In genomic region chr22:37905534-37906363, GRCh38 we compare ENCODE assay signal across 8 cellular contexts. TPM values are rescaled to one million over a fixed set of nuclear protein-coding genes. Genes with fewer than 3 reads are reported as not detected.
DNase-seq lines count a peak whose midpoint lies in the region; ATAC-seq and TF ChIP-seq lines count a peak whose summit lies in the region.

A gene with protein sequence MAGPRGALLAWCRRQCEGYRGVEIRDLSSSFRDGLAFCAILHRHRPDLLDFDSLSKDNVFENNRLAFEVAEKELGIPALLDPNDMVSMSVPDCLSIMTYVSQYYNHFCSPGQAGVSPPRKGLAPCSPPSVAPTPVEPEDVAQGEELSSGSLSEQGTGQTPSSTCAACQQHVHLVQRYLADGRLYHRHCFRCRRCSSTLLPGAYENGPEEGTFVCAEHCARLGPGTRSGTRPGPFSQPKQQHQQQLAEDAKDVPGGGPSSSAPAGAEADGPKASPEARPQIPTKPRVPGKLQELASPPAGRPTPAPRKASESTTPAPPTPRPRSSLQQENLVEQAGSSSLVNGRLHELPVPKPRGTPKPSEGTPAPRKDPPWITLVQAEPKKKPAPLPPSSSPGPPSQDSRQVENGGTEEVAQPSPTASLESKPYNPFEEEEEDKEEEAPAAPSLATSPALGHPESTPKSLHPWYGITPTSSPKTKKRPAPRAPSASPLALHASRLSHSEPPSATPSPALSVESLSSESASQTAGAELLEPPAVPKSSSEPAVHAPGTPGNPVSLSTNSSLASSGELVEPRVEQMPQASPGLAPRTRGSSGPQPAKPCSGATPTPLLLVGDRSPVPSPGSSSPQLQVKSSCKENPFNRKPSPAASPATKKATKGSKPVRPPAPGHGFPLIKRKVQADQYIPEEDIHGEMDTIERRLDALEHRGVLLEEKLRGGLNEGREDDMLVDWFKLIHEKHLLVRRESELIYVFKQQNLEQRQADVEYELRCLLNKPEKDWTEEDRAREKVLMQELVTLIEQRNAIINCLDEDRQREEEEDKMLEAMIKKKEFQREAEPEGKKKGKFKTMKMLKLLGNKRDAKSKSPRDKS (plus strand): TSS chr22:37906297. CDS start chr22:37906423, 126 bp downstream.

- H3F3A ChIP-seq in neural cell (ENCODE audit: insufficient read depth, low read length, poor library complexity, severe bottlenecking), result no peaks in the 10 kb centered on the region

- no peaks in the 10 kb centered on the region for H3K27me3 Mint-ChIP-seq in activated T-helper 2 cell treated with anti-CD3 and anti-CD28 coated beads, Interferon-gamma antibody, Interleukin-2, Interleukin-4, amounts not matched to agents 10 μg/mL and 5 μg/mL and 100 μg/mL, durations not matched to agents 14 hours and 24 hours and 36 hours (ENCODE audit: low read depth)

- no peaks in the 10 kb centered on the region for H3K36me3 Mint-ChIP-seq in activated T-helper 2 cell treated with anti-CD3 and anti-CD28 coated beads, Interferon-gamma antibody, Interleukin-2, Interleukin-4, amounts not matched to agents 10 μg/mL and 5 μg/mL and 100 μg/mL, durations not matched to agents 14 hours and 24 hours and 36 hours (ENCODE audit: low read depth)

- no peaks in the 10 kb centered on the region for H4K20me1 ChIP-seq in neural cell (ENCODE audit: insufficient read depth)

- DNase-seq in AG09309 (ENCODE audit: low read depth) (no peak), fibroblast of pulmonary artery (ENCODE audit: low read depth) (peak; percentile 70), substantia nigra (lab: John Stamatoyannopoulos, UW) (peak in 24 of 49 donors; percentile 24 to 80 (median 49))
- DNase-seq in activated T-helper 2 cell treated with anti-CD3 and anti-CD28 coated beads, Interferon-gamma antibody, Interleukin-2, Interleukin-4, amounts not matched to agents 10 μg/mL and 5 μg/mL and 100 μg/mL, durations not matched to agents 14 hours and 24 hours and 36 hours (ENCODE audit: low spot score), result peak; percentile 65

- peak within 1 kb of the TSS; percentile 27 for H3K4me2 ChIP-seq in neural cell (ENCODE audit: low read length)

- peak within 1 kb of the TSS; percentile 78 for H3K4me3 Mint-ChIP-seq in activated T-helper 2 cell treated with anti-CD3 and anti-CD28 coated beads, Interferon-gamma antibody, Interleukin-2, Interleukin-4, amounts not matched to agents 10 μg/mL and 5 μg/mL and 100 μg/mL, durations not matched to agents 14 hours and 24 hours and 36 hours (ENCODE audit: low read depth)

- no peaks in the 10 kb centered on the region for H3K79me2 ChIP-seq in neural cell (replicated peaks; ENCODE audit: insufficient read depth, low read length)

- H3K9me3 ChIP-seq in neural cell (ENCODE audit: low read length), result no peaks in the 10 kb centered on the region

- TF ChIP-seq CTCF in AG09309 (IDR thresholded peaks at IDR 0.05; ENCODE audit: control insufficient read depth, insufficient read depth, low read depth, low read length, missing control alignments) (no peak), fibroblast of pulmonary artery (IDR thresholded peaks at IDR 0.05; ENCODE audit: low read length, missing control alignments) (no peak), neural cell (IDR thresholded peaks at IDR 0.05; ENCODE audit: poor library complexity, severe bottlenecking) (peak; percentile 45)

- no peaks in the 10 kb centered on the region for H3K27me3 ChIP-seq in neural cell (ENCODE audit: insufficient read depth, low read depth, low read length)

- H3K9me2 ChIP-seq in neural cell (ENCODE audit: insufficient read depth, low read length), result no peaks in the 10 kb centered on the region

- no peak for TF ChIP-seq RAD21 in neural cell (conservative IDR thresholded peaks at IDR 0.05)

- H2AFZ ChIP-seq in neural cell (ENCODE audit: low read depth, low read length), result peak within 1 kb of the TSS; percentile 33

- peak within 1 kb of the TSS; percentile 79 for H3K27ac Mint-ChIP-seq in activated T-helper 2 cell treated with anti-CD3 and anti-CD28 coated beads, Interferon-gamma antibody, Interleukin-2, Interleukin-4, amounts not matched to agents 10 μg/mL and 5 μg/mL and 100 μg/mL, durations not matched to agents 14 hours and 24 hours and 36 hours

- TF ChIP-seq EP300 in neural cell (conservative IDR thresholded peaks at IDR 0.05; ENCODE audit: poor library complexity, severe bottlenecking), result no peak

- H3K4me1 Mint-ChIP-seq in activated T-helper 2 cell treated with anti-CD3 and anti-CD28 coated beads, Interferon-gamma antibody, Interleukin-2, Interleukin-4, amounts not matched to agents 10 μg/mL and 5 μg/mL and 100 μg/mL, durations not matched to agents 14 hours and 24 hours and 36 hours (ENCODE audit: low read depth), result peaks cover 22% of the 10 kb centered on the region

- H3K4me3 ChIP-seq in AG09309 (ENCODE audit: control insufficient read depth, low read depth, low read length) (peak within 1 kb of the TSS; percentile 89), fibroblast of pulmonary artery (replicated peaks; ENCODE audit: low read depth, low read length) (peak within 1 kb of the TSS; percentile 74), neural cell (ENCODE audit: low read length) (peak within 1 kb of the TSS; percentile 67)

- intact Hi-C loops in activated T-helper 2 cell treated with anti-CD3 and anti-CD28 coated beads, Interferon-gamma antibody, Interleukin-2, Interleukin-4, amounts not matched to agents 10 μg/mL and 5 μg/mL and 100 μg/mL, durations not matched to agents 14 hours and 24 hours and 36 hours (cut with micrococcal nuclease), result no loop called here

- H3K27ac ChIP-seq in neural cell (ENCODE audit: low read length) (no peak within 1 kb of the TSS), substantia nigra (ENCODE audit: low read depth, low read length, poor library complexity, severe bottlenecking) (peak within 1 kb of the TSS; percentile 90)

- peak within 1 kb of the TSS; percentile 68 for H3K9ac ChIP-seq in neural cell (ENCODE audit: low read length)

- peak; percentile 81 for ATAC-seq in GM18868 (IDR thresholded peaks at IDR 0.05; ENCODE audit: unreplicated experiment)
- ATAC-seq in HG03342 (IDR thresholded peaks at IDR 0.05; ENCODE audit: unreplicated experiment), result peak; percentile 68

- no peaks in the 10 kb centered on the region for H3K36me3 ChIP-seq in neural cell (ENCODE audit: insufficient read depth, low read length)

- H3K9me3 Mint-ChIP-seq in activated T-helper 2 cell treated with anti-CD3 and anti-CD28 coated beads, Interferon-gamma antibody, Interleukin-2, Interleukin-4, amounts not matched to agents 10 μg/mL and 5 μg/mL and 100 μg/mL, durations not matched to agents 14 hours and 24 hours and 36 hours, result no peaks in the 10 kb centered on the region

TF ChIP-seq in PFSK-1, 5 proteins besides CTCF, POLR2A, EP300 and RAD21:
- TF ChIP-seq TAF1 (IDR thresholded peaks at IDR 0.05; ENCODE audit: borderline replicate concordance, insufficient read depth, low read length) (peak; percentile 29; the same call in 1 of the 2 replicates), FOXP2 (optimal IDR thresholded peaks at IDR 0.05; ENCODE audit: borderline replicate concordance, extremely low read depth, extremely low read length, insufficient read depth) (no peak)

TF ChIP-seq in neural cell, 6 proteins besides CTCF, POLR2A, EP300 and RAD21:
- TF ChIP-seq, protein P1, sequence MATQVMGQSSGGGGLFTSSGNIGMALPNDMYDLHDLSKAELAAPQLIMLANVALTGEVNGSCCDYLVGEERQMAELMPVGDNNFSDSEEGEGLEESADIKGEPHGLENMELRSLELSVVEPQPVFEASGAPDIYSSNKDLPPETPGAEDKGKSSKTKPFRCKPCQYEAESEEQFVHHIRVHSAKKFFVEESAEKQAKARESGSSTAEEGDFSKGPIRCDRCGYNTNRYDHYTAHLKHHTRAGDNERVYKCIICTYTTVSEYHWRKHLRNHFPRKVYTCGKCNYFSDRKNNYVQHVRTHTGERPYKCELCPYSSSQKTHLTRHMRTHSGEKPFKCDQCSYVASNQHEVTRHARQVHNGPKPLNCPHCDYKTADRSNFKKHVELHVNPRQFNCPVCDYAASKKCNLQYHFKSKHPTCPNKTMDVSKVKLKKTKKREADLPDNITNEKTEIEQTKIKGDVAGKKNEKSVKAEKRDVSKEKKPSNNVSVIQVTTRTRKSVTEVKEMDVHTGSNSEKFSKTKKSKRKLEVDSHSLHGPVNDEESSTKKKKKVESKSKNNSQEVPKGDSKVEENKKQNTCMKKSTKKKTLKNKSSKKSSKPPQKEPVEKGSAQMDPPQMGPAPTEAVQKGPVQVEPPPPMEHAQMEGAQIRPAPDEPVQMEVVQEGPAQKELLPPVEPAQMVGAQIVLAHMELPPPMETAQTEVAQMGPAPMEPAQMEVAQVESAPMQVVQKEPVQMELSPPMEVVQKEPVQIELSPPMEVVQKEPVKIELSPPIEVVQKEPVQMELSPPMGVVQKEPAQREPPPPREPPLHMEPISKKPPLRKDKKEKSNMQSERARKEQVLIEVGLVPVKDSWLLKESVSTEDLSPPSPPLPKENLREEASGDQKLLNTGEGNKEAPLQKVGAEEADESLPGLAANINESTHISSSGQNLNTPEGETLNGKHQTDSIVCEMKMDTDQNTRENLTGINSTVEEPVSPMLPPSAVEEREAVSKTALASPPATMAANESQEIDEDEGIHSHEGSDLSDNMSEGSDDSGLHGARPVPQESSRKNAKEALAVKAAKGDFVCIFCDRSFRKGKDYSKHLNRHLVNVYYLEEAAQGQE (IDR thresholded peaks at IDR 0.05; ENCODE audit: borderline replicate concordance), result peak; percentile 16
- TF ChIP-seq EZH2 (IDR thresholded peaks at IDR 0.05; ENCODE audit: borderline replicate concordance, insufficient read depth, low read length, poor library complexity, severe bottlenecking), result no peak
- no peak for TF ChIP-seq SMC3 (conservative IDR thresholded peaks at IDR 0.05; ENCODE audit: poor library complexity)
TF ChIP-seq in neural cell: peak in this region for 1.

RNA-seq across cellular contexts. Expression of the gene that starts here (rescaled TPM):
- polyA plus RNA-seq in PFSK-1 (2012; ENCODE audit: insufficient read length, low read depth), result 72.9 TPM
- 22.7 and 29.1 TPM in 2 replicates for total RNA-seq in activated T-helper 2 cell treated with anti-CD3 and anti-CD28 coated beads, Interferon-gamma antibody, Interleukin-2, Interleukin-4, amounts not matched to agents 10 μg/mL and 5 μg/mL and 100 μg/mL, durations not matched to agents 14 hours and 24 hours and 36 hours
- polyA plus RNA-seq in neural cell, result 11.4 and 13.0 TPM in 2 replicates
- polyA minus RNA-seq in neural cell, result 24.8 and 27.3 TPM in 2 replicates
